In genomic region chr16:88680554-88681083, GRCh38 we compare ENCODE assay signal across 17 cellular contexts. TPM values are rescaled to one million over a fixed set of nuclear protein-coding genes. Genes with fewer than 3 reads are reported as not detected.
DNase-seq lines count a peak whose midpoint lies in the region; ATAC-seq and TF ChIP-seq lines count a peak whose summit lies in the region.
"Had no signal": no experiment of that assay in that cellular context is flagged by ENCODE, and none has a peak within 500 bp of the region (broad histone marks: within the 10 kb centered on the region; RNA-seq: fewer than 3 reads in every experiment).

No MANE protein-coding gene starts in this region.

- no peaks in the 10 kb centered on the region for H3K27me3 ChIP-seq in liver (ENCODE audit: control insufficient read depth in 4 of 4, insufficient read depth in 4 of 4, low read length in 3 of 4)
- H3K27me3 ChIP-seq: brain microvascular endothelial cell had no signal

- no peak overlapping the region for H3K27ac ChIP-seq in liver (ENCODE audit: low read depth in 1 of 2, low read length in 2 of 2)
- H3K27ac ChIP-seq: 22Rv1, brain microvascular endothelial cell, GM23248, neural progenitor cell, VCaP had no signal

- TF ChIP-seq CTCF in GM12875 (IDR thresholded peaks at IDR 0.05; ENCODE audit: borderline replicate concordance, insufficient read depth, low read depth, low read length) (no peak), liver (IDR thresholded peaks at IDR 0.05; ENCODE audit: low read depth, low read length, missing input control) (no peak), GM13976 (IDR thresholded peaks at IDR 0.05; ENCODE audit: borderline replicate concordance, control extremely low read depth, extremely low read depth, insufficient read depth, missing control alignments) (no peak)

- no peak overlapping the region for H3K4me3 Mint-ChIP-seq in T-helper 1 cell treated with Interleukin-12 subunit alpha and Interleukin-12 subunit beta and Interleukin-4 antibody, amounts not matched to agents 30 μg/mL and 1 μg/mL, for 36 hours
- peak overlapping the region; percentile 71 for H3K4me3 Mint-ChIP-seq in T-helper 17 cell
- H3K4me3 Mint-ChIP-seq: neural progenitor cell had no signal

- in situ Hi-C loops in GM13976 (cut with MboI; ENCODE audit: low sequenced_read_pairs, unreplicated experiment) = no loop called here

- peaks cover 11% of the 10 kb centered on the region for H3K36me3 Mint-ChIP-seq in T-helper 1 cell treated with Interleukin-12 subunit alpha and Interleukin-12 subunit beta and Interleukin-4 antibody, amounts not matched to agents 30 μg/mL and 1 μg/mL, for 36 hours (ENCODE audit: low read depth)
- no peaks in the 10 kb centered on the region for H3K36me3 Mint-ChIP-seq in T-helper 17 cell (ENCODE audit: low read depth)
- H3K36me3 Mint-ChIP-seq: neural progenitor cell had no signal

- WGBS in liver = 90% methylated on average over 5 of the region's 5 CpGs

- H3K4me1 Mint-ChIP-seq in T-helper 1 cell treated with Interleukin-12 subunit alpha and Interleukin-12 subunit beta and Interleukin-4 antibody, amounts not matched to agents 30 μg/mL and 1 μg/mL, for 36 hours (ENCODE audit: low read depth) = peaks cover 25% of the 10 kb centered on the region
- H3K4me1 Mint-ChIP-seq in T-helper 17 cell = peaks cover 27% of the 10 kb centered on the region

- peaks cover 3 to 15% (median 4%) of the 10 kb centered on the region in 4 donors for H3K4me1 ChIP-seq in liver (ENCODE audit: control insufficient read depth in 4 of 4, insufficient read depth in 4 of 4, low read length in 3 of 4)

- intact Hi-C loops in sciatic nerve (cut with DNase I) = no loop called here

- no peak for TF ChIP-seq RAD21 in liver (IDR thresholded peaks at IDR 0.05)

- H3K27ac Mint-ChIP-seq in T-helper 1 cell treated with Interleukin-12 subunit alpha and Interleukin-12 subunit beta and Interleukin-4 antibody, amounts not matched to agents 30 μg/mL and 1 μg/mL, for 36 hours = peak overlapping the region; percentile 15
- peak overlapping the region; percentile 88 for H3K27ac Mint-ChIP-seq in T-helper 17 cell
- H3K27ac Mint-ChIP-seq: neural progenitor cell had no signal

- H3K9ac ChIP-seq in liver (ENCODE audit: low read depth in 1 of 2, low read length in 2 of 2) = no peak overlapping the region
- H3K9ac ChIP-seq: GM23248, neural progenitor cell had no signal

- H3K4me3 ChIP-seq in GM12875 (ENCODE audit: low read depth, low read length) (peak overlapping the region; percentile 34), liver (ENCODE audit: low read depth in 1 of 3, low read length in 3 of 3) (no peak overlapping the region)
- H3K4me3 ChIP-seq: colonic mucosa, GM23248, neural progenitor cell, transverse colon had no signal

- H3K9me3 ChIP-seq in T-helper 17 cell (ENCODE audit: control insufficient read depth, low read length, poor library complexity, severe bottlenecking) (no peaks in the 10 kb centered on the region), liver (ENCODE audit: control insufficient read depth in 4 of 4, low read length in 3 of 4) (no peaks in the 10 kb centered on the region)
- H3K9me3 ChIP-seq: colonic mucosa, transverse colon had no signal

- H3K36me3 ChIP-seq in liver (ENCODE audit: control insufficient read depth in 4 of 4, insufficient read depth in 3 of 4, low read depth in 1 of 4, low read length in 3 of 4) = no peaks in the 10 kb centered on the region
- H3K36me3 ChIP-seq: brain microvascular endothelial cell, colonic mucosa, neural progenitor cell, transverse colon had no signal

- H3K27me3 Mint-ChIP-seq in T-helper 1 cell treated with Interleukin-12 subunit alpha and Interleukin-12 subunit beta and Interleukin-4 antibody, amounts not matched to agents 30 μg/mL and 1 μg/mL, for 36 hours (ENCODE audit: low read depth) = no peaks in the 10 kb centered on the region
- no peaks in the 10 kb centered on the region for H3K27me3 Mint-ChIP-seq in T-helper 17 cell

- no peaks in the 10 kb centered on the region for H3K9me3 Mint-ChIP-seq in T-helper 1 cell treated with Interleukin-12 subunit alpha and Interleukin-12 subunit beta and Interleukin-4 antibody, amounts not matched to agents 30 μg/mL and 1 μg/mL, for 36 hours
- H3K9me3 Mint-ChIP-seq: neural progenitor cell had no signal

- DNase-seq in T-helper 1 cell (no peak), T-helper 17 cell (no peak), sciatic nerve (ENCODE audit: low spot score) (no peak), GM13976 (ENCODE audit: low spot score) (no peak), NCI-H748 treated with DMSO at 0.1 percent for 48 hours (lab: John Stamatoyannopoulos, UW) (no peak)
- DNase-seq: brain microvascular endothelial cell, foreskin fibroblast, GM23248, NCI-H1694 treated with DMSO at 0.1 percent for 48 hours had no signal

- ATAC-seq in T-helper 17 cell (no peak), sciatic nerve (no peak)

TF ChIP-seq in liver, 16 proteins besides CTCF, POLR2A, EP300 and RAD21:
- TF ChIP-seq HNF4A (conservative IDR thresholded peaks at IDR 0.05) = peak; percentile 26 to 51
- TF ChIP-seq, protein P1, sequence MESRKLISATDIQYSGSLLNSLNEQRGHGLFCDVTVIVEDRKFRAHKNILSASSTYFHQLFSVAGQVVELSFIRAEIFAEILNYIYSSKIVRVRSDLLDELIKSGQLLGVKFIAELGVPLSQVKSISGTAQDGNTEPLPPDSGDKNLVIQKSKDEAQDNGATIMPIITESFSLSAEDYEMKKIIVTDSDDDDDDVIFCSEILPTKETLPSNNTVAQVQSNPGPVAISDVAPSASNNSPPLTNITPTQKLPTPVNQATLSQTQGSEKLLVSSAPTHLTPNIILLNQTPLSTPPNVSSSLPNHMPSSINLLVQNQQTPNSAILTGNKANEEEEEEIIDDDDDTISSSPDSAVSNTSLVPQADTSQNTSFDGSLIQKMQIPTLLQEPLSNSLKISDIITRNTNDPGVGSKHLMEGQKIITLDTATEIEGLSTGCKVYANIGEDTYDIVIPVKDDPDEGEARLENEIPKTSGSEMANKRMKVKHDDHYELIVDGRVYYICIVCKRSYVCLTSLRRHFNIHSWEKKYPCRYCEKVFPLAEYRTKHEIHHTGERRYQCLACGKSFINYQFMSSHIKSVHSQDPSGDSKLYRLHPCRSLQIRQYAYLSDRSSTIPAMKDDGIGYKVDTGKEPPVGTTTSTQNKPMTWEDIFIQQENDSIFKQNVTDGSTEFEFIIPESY (IDR thresholded peaks at IDR 0.05) = no peak
TF ChIP-seq in liver: peak in this region for 1.

RNA-seq across cellular contexts. Expression of gene SNAI3, which starts 5.7 kb away (rescaled TPM):
- total RNA-seq in T-helper 17 cell (10 to 100 TPM in 1 of 2 donors, 1 to 10 TPM in 1; 7.7 to 10.2 TPM), liver (under 1 TPM; 0.05 to 0.17 TPM), sciatic nerve (0.53 TPM)
- polyA plus RNA-seq in liver = under 1 TPM; 0.24 to 0.48 TPM
- total RNA-seq: GM23248 had no signal

RNA-seq across cellular contexts. Expression of gene MVD, which starts 17.7 kb away (rescaled TPM):
- total RNA-seq in T-helper 17 cell = 10 to 100 TPM; 40.4 to 72.8 TPM
- 10 to 100 TPM; 73.4 to 99.2 TPM for total RNA-seq in liver
- polyA plus RNA-seq in liver = 10 to 100 TPM; 21.7 to 76.0 TPM
- total RNA-seq in sciatic nerve = 64.4 TPM

RNA-seq across cellular contexts. Expression of gene RNF166, which starts 25.6 kb away (rescaled TPM):
- 100 to 1,000 TPM; 235 to 398 TPM for total RNA-seq in T-helper 17 cell
- 1 to 10 TPM; 7.9 to 9.1 TPM for total RNA-seq in liver
- 1 to 10 TPM; 6.5 to 7.3 TPM for polyA plus RNA-seq in liver
- total RNA-seq in sciatic nerve = 28.6 TPM

RNA-seq across cellular contexts. Expression of gene CTU2, which starts 25.7 kb away (rescaled TPM):
- 10 to 100 TPM; 22.4 to 33.6 TPM for total RNA-seq in T-helper 17 cell
- 1 to 10 TPM; 7.0 to 8.5 TPM for total RNA-seq in liver
- 1 to 10 TPM; 7.2 to 7.7 TPM for polyA plus RNA-seq in liver
- total RNA-seq in sciatic nerve = 20.6 TPM

RNA-seq across cellular contexts. Expression of gene CYBA, which starts 29.8 kb away (rescaled TPM):
- total RNA-seq in T-helper 17 cell (100 to 1,000 TPM; 346 to 383 TPM), liver (100 to 1,000 TPM in 1 of 2 donors, 10 to 100 TPM in 1; 45.8 to 217 TPM), sciatic nerve (87.4 TPM)
- polyA plus RNA-seq in liver = 10 to 100 TPM; 39.0 to 59.5 TPM
